In genomic region chr1:107525961-107526360, GRCh38 we compare ENCODE assay signal across 18 cellular contexts.
DNase-seq lines count a peak whose midpoint lies in the region; TF ChIP-seq lines count a peak whose summit lies in the region.
"Had no signal": no experiment of that assay in that cellular context is flagged by ENCODE, and none has a peak within 500 bp of the region (broad histone marks: within the 10 kb centered on the region; RNA-seq: fewer than 3 reads in every experiment).

No MANE protein-coding gene starts in this region.

- peak overlapping the region; percentile 31 for H3K27ac Mint-ChIP-seq in progenitor cell of endocrine pancreas
- H3K27ac Mint-ChIP-seq: CD8-positive, alpha-beta T cell had no signal

- H3K9me3 Mint-ChIP-seq in progenitor cell of endocrine pancreas (ENCODE audit: low read depth), result no peaks in the 10 kb centered on the region
- H3K9me3 Mint-ChIP-seq: CD8-positive, alpha-beta T cell had no signal

- no peaks in the 10 kb centered on the region for H3K27me3 ChIP-seq in esophagus squamous epithelium

- no peak overlapping the region for H3K4me3 ChIP-seq in esophagus squamous epithelium
- H3K4me3 ChIP-seq: GM23248 had no signal

- H3K36me3 Mint-ChIP-seq in progenitor cell of endocrine pancreas (ENCODE audit: insufficient read depth), result no peaks in the 10 kb centered on the region
- H3K36me3 Mint-ChIP-seq: CD8-positive, alpha-beta T cell had no signal

- DNase-seq in NCI-H510A treated with DMSO at 0.1 percent for 48 hours (lab: John Stamatoyannopoulos, UW) (peak; percentile 31), NCI-H510A (lab: John Stamatoyannopoulos, UW) (no peak), DMS53 treated with DMSO at 0.1 percent for 48 hours (lab: John Stamatoyannopoulos, UW; ENCODE audit: unreplicated experiment) (peak; percentile 21), NCI-H748 (lab: John Stamatoyannopoulos, UW; ENCODE audit: unreplicated experiment) (peak; percentile 83), progenitor cell of endocrine pancreas (ENCODE audit: low spot score, unreplicated experiment) (no peak), NCI-H226 (no peak), esophagus squamous epithelium (lab: John Stamatoyannopoulos, UW) (no peak)
- DNase-seq: Caco-2; CD8-positive, alpha-beta T cell; DMS 273 treated with DMSO at 0.1 percent for 48 hours; GM23248; H7; NCI-H1048; NCI-H1436; NCI-H1930 had no signal

- 83 to 92% methylated on average over 2 of the region's 2 CpGs for WGBS in esophagus squamous epithelium, 2 donors

- peaks cover 0 to 26% (median 6%) of the 10 kb centered on the region in 3 donors for H3K4me1 ChIP-seq in esophagus squamous epithelium
- H3K4me1 ChIP-seq: Caco-2 had no signal

- TF ChIP-seq POLR2A in esophagus squamous epithelium (IDR thresholded peaks at IDR 0.05), result no peak

- H3K36me3 ChIP-seq in esophagus squamous epithelium, result no peaks in the 10 kb centered on the region

- no peaks in the 10 kb centered on the region for H3K9me3 ChIP-seq in esophagus squamous epithelium
- H3K9me3 ChIP-seq: Caco-2 had no signal

- peaks cover 6% of the 10 kb centered on the region for H3K27me3 Mint-ChIP-seq in progenitor cell of endocrine pancreas

- peaks cover 35% of the 10 kb centered on the region for H3K4me1 Mint-ChIP-seq in progenitor cell of endocrine pancreas (ENCODE audit: low read depth)

- TF ChIP-seq CTCF in progenitor cell of endocrine pancreas (IDR thresholded peaks at IDR 0.05; ENCODE audit: unreplicated experiment) (no peak), esophagus squamous epithelium (IDR thresholded peaks at IDR 0.05) (no peak)

- H3K27ac ChIP-seq in esophagus squamous epithelium, result no peak overlapping the region
- H3K27ac ChIP-seq: C4-2B, GM23248, HL-60, RWPE1 had no signal

- intact Hi-C loops in esophagus squamous epithelium (cut with DNase I), result no loop called here

- no peak overlapping the region for H3K4me3 Mint-ChIP-seq in progenitor cell of endocrine pancreas (ENCODE audit: low read depth)
- H3K4me3 Mint-ChIP-seq: CD8-positive, alpha-beta T cell had no signal

Comparison
In these comparisons a context has a peak if more than half of its experiments do, and no peak if none do; other contexts are left out.
1. DNase-seq: peak in NCI-H510A treated with DMSO at 0.1 percent for 48 hours (single experiment), DMS53 treated with DMSO at 0.1 percent for 48 hours (single experiment) and NCI-H748 (single experiment); none in NCI-H510A (single experiment), progenitor cell of endocrine pancreas (single experiment), NCI-H226 (single experiment) and esophagus squamous epithelium (single experiment).